8 cellular contexts compared by ENCODE assay signal in the genomic region with DNA sequence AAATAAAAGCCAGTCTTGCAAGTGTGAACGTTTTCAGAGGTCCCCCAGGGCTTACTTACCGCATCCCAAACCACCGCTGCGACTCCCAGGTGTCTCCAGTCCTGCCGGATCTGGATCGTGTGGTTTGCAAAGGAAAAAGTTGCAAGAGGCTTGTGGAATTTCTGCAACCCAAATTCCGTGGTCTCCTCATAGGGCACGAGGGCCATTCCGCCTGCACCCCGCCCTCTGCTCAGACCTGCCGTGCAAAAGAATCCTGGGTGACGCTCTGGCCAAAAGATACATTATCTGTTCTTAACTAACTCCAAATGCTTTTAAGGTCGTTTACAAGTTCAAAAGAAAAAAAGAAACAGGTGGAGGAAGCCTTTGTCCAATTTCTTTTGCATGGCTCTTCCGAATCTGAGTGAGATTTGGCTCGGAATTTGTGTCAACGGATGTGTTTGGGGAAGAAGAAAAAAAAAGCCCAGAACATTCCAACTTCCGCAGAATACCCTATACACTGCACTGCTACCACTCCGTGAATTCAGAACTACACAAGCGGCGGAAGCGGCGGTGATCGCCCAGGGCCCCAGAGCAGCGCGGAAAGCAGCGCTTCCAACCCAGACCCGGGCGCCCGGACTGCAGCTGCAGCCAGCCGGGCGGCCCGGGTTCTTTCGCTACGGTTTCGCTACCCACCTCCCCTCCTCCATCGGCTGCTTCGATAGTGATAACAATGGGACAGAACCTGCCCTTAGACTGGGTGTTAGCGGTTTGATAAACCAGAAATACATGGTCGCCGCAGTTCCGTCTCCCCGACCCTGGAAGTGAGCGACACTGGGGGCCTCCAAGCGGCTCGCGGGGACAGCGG. TPM values are rescaled to one million over a fixed set of nuclear protein-coding genes. Genes with fewer than 3 reads are reported as not detected.
DNase-seq lines count a peak whose midpoint lies in the region; ATAC-seq and TF ChIP-seq lines count a peak whose summit lies in the region.

No MANE protein-coding gene starts in this region.

- peak overlapping the region; percentile 86 to 97 for H3K27ac ChIP-seq in coronary artery

- DNase-seq in A172 (ENCODE audit: low spot score) (peak; percentile 50), NCI-H2227 (lab: John Stamatoyannopoulos, UW; ENCODE audit: unreplicated experiment) (peak; percentile 79), coronary artery (ENCODE audit: low spot score) (peak; percentile 78), left colon (peak; percentile 53 to 81)
- peak; percentile 37 to 50 for DNase-seq in activated CD4-positive, alpha-beta T cell treated with anti-CD3 and anti-CD28 coated beads for 24 hours (ENCODE audit: low read depth in 2 of 2)
- peak; percentile 66 for DNase-seq in stimulated activated CD4-positive, alpha-beta T cell treated with anti-CD3 and anti-CD28 coated beads, Interleukin-1b, Interleukin-23, amount 100 ng/mL, for 48 hours

- intact Hi-C loops in left colon (cut with DNase I, micrococcal nuclease) = no loop called here

- ATAC-seq in GM18511 (IDR thresholded peaks at IDR 0.05; ENCODE audit: unreplicated experiment) (peak; percentile 46), HG02973 (IDR thresholded peaks at IDR 0.05; ENCODE audit: unreplicated experiment) (peak; percentile 40), left colon (peak; percentile 53)

- H3K4me3 ChIP-seq in coronary artery = peak overlapping the region; percentile 96

- no peak for TF ChIP-seq CTCF in coronary artery (IDR thresholded peaks at IDR 0.05)

RNA-seq across cellular contexts. Expression of gene METTL21A, which starts 0.8 kb away (rescaled TPM):
- total RNA-seq in A172 (2014; rRNA removed; shearing (Covaris generic)) = 62.9 and 67.6 TPM in 2 replicates
- total RNA-seq in left colon = 10 to 100 TPM; 16.3 to 16.5 TPM

Comparison
In these comparisons a context has a peak if more than half of its experiments do, and no peak if none do; other contexts are left out.
1. Peak in every context shown above with its lines: DNase-seq, ATAC-seq, H3K4me3 ChIP-seq and H3K27ac ChIP-seq.